ENCODE assay signal across 1 cellular context in genomic region chr7:138924551-138925225, GRCh38.
TF ChIP-seq lines count a peak whose summit lies in the region.

No MANE protein-coding gene starts in this region.

TF ChIP-seq in WTC11, 78 proteins besides CTCF, POLR2A, EP300 and RAD21 (continued from another document):
- no peak for TF ChIP-seq ATF6 (CRISPR knock-in tag; IDR thresholded peaks at IDR 0.05)
- TF ChIP-seq E2F5 (CRISPR knock-in tag; IDR thresholded peaks at IDR 0.05) = no peak
- TF ChIP-seq ZNF121 (CRISPR knock-in tag; IDR thresholded peaks at IDR 0.05) = no peak
- no peak for TF ChIP-seq ATF3 (CRISPR knock-in tag; conservative IDR thresholded peaks at IDR 0.05)
- TF ChIP-seq PREB (CRISPR knock-in tag; IDR thresholded peaks at IDR 0.05; ENCODE audit: borderline replicate concordance) = no peak
- no peak for TF ChIP-seq GABPB1 (CRISPR knock-in tag; IDR thresholded peaks at IDR 0.05)
- TF ChIP-seq NFYB (CRISPR knock-in tag; conservative IDR thresholded peaks at IDR 0.05; ENCODE audit: low read depth) = no peak
- TF ChIP-seq HMGA2 (CRISPR knock-in tag; IDR thresholded peaks at IDR 0.05) = no peak
- no peak for TF ChIP-seq ATF2 (CRISPR knock-in tag; IDR thresholded peaks at IDR 0.05; ENCODE audit: borderline replicate concordance, low read depth)
- TF ChIP-seq ETV6 (CRISPR knock-in tag; IDR thresholded peaks at IDR 0.05) = no peak
TF ChIP-seq in WTC11: peak in this region for 0.
